In genomic region chr17:6970992-6971391, GRCh38 we compare ENCODE assay signal across 3 cellular contexts.
A peak's percentile ranks its signal among the peaks of the same experiment; 100 is the strongest.
TF ChIP-seq lines count a peak whose summit lies in the region.

No MANE protein-coding gene starts in this region.

TF ChIP-seq in A549, 52 proteins besides CTCF, POLR2A, EP300 and RAD21:
- TF ChIP-seq CHD4 (IDR thresholded peaks at IDR 0.05; ENCODE audit: borderline replicate concordance) (no peak), RARB (CRISPR knock-in tag; IDR thresholded peaks at IDR 0.05) (no peak), HDAC2 (IDR thresholded peaks at IDR 0.05) (no peak), JUNB (IDR thresholded peaks at IDR 0.05) (no peak), HOXB5 (CRISPR knock-in tag; IDR thresholded peaks at IDR 0.05) (no peak)
TF ChIP-seq in A549: peak in this region for 0.

TF ChIP-seq in HEK293T, 16 proteins besides CTCF, POLR2A, EP300 and RAD21:
- no peak for TF ChIP-seq TARDBP (IDR thresholded peaks at IDR 0.05)
- TF ChIP-seq PKNOX1 (IDR thresholded peaks at IDR 0.05), result peak; percentile 29; the same call in 1 of the 2 replicates
- no peak for TF ChIP-seq ARNT (IDR thresholded peaks at IDR 0.05)

TF ChIP-seq in K562, 482 proteins besides CTCF, POLR2A, EP300 and RAD21:
- TF ChIP-seq CHAMP1 (IDR thresholded peaks at IDR 0.05) (no peak), ZBTB1 (CRISPR knock-in tag; IDR thresholded peaks at IDR 0.05; ENCODE audit: borderline replicate concordance, low read depth) (no peak), SOX6 (IDR thresholded peaks at IDR 0.05) (no peak), ZHX1 (conservative IDR thresholded peaks at IDR 0.05; ENCODE audit: low read length) (no peak), AFF1 (IDR thresholded peaks at IDR 0.05; ENCODE audit: low read depth in 1 of 2, partially characterized antibody in 2 of 2) (no peak), TRIM28 (IDR thresholded peaks at IDR 0.05) (0 out of 2 replicates have a peak, but pooled peaks have one; percentile 43), NFE2 (IDR thresholded peaks at IDR 0.05; ENCODE audit: low read depth) (no peak), ZNF384 (IDR thresholded peaks at IDR 0.05; ENCODE audit: low read depth, low read length) (no peak), ETS1 (conservative IDR thresholded peaks at IDR 0.05; ENCODE audit: control insufficient read depth, low read depth, low read length) (no peak), YBX1 (IDR thresholded peaks at IDR 0.05) (no peak), PKNOX1 (IDR thresholded peaks at IDR 0.05) (peak; percentile 81)
